19 cellular contexts compared by ENCODE assay signal in genomic region chr1:228863776-228864175, GRCh38.
DNase-seq lines count a peak whose midpoint lies in the region; ATAC-seq and TF ChIP-seq lines count a peak whose summit lies in the region.
"Had no signal": no experiment of that assay in that cellular context is flagged by ENCODE, and none has a peak within 500 bp of the region (broad histone marks: within the 10 kb centered on the region; RNA-seq: fewer than 3 reads in every experiment).

No MANE protein-coding gene starts in this region.

- WGBS in ovary, 3 donors = 84 to 90% (median 86%) methylated on average over 7 of the region's 7 CpGs
- WGBS in adrenal gland, 4 donors = 81 to 94% (median 88%) methylated on average over 7 of the region's 7 CpGs

- no peak overlapping the region for H3K4me3 ChIP-seq in BLaER1 treated with 17β-estradiol and CSF1 and Interleukin-3, amounts not matched to agents 10 nM and 100 nM
- H3K4me3 ChIP-seq in DND-41 (ENCODE audit: low read depth in 1 of 2, low read length in 2 of 2) (no peak overlapping the region), ovary (no peak overlapping the region), adrenal gland (no peak overlapping the region)
- H3K4me3 ChIP-seq in naive thymus-derived CD4-positive, alpha-beta T cell (ENCODE audit: low read length) = no peak overlapping the region
- H3K4me3 ChIP-seq: pancreas, sigmoid colon, thyroid gland had no signal

- H2AFZ ChIP-seq in DND-41 (ENCODE audit: low read depth, low read length) = no peak overlapping the region

- peak overlapping the region in 4 of 11 experiments; percentile 10 to 35 (median 24); a peak in 5 of 22 replicates for H3K27ac ChIP-seq in BLaER1 treated with 17β-estradiol and CSF1 and Interleukin-3, amounts not matched to agents 10 nM and 100 nM
- no peak overlapping the region for H3K27ac ChIP-seq in DND-41 (ENCODE audit: low read length)
- H3K27ac ChIP-seq in naive thymus-derived CD4-positive, alpha-beta T cell (ENCODE audit: low read depth, low read length) = no peak overlapping the region
- no peak overlapping the region for H3K27ac ChIP-seq in ovary
- no peak overlapping the region for H3K27ac ChIP-seq in adrenal gland
- H3K27ac ChIP-seq: sigmoid colon, thyroid gland had no signal

- H3K27me3 Mint-ChIP-seq in activated naive CD8-positive, alpha-beta T cell treated with anti-CD3 and anti-CD28 coated beads, Interleukin-2, amount 10 ng/mL, durations not matched to agents 7 days and 5 days = peaks cover 2% of the 10 kb centered on the region
- peaks cover 0 to 11% (median 0%) of the 10 kb centered on the region in 5 donors for H3K27me3 Mint-ChIP-seq in naive thymus-derived CD4-positive, alpha-beta T cell

- H3K9me3 ChIP-seq in BLaER1 treated with 17β-estradiol and CSF1 and Interleukin-3, amounts not matched to agents 10 nM and 100 nM (replicated peaks in 1 of 11) = no peaks in the 10 kb centered on the region
- no peaks in the 10 kb centered on the region for H3K9me3 ChIP-seq in DND-41 (ENCODE audit: insufficient read depth, low read length, severe bottlenecking)
- H3K9me3 ChIP-seq in naive thymus-derived CD4-positive, alpha-beta T cell (ENCODE audit: control insufficient read depth in 2 of 3, low read length in 3 of 3) = no peaks in the 10 kb centered on the region
- H3K9me3 ChIP-seq in ovary = no peaks in the 10 kb centered on the region
- H3K9me3 ChIP-seq in adrenal gland (replicated peaks in 1 of 3) = no peaks in the 10 kb centered on the region
- H3K9me3 ChIP-seq: pancreas, sigmoid colon, thyroid gland had no signal

- peaks cover 27% of the 10 kb centered on the region for H3K4me1 Mint-ChIP-seq in activated naive CD8-positive, alpha-beta T cell treated with anti-CD3 and anti-CD28 coated beads, Interleukin-2, amount 10 ng/mL, durations not matched to agents 7 days and 5 days
- H3K4me1 Mint-ChIP-seq in naive thymus-derived CD4-positive, alpha-beta T cell = peaks cover 22 to 55% (median 42%) of the 10 kb centered on the region in 7 donors

- H3K4me2 ChIP-seq in BLaER1 treated with 17β-estradiol and CSF1 and Interleukin-3, amounts not matched to agents 10 nM and 100 nM = peak overlapping the region; percentile 42 to 76 (median 60)
- no peak overlapping the region for H3K4me2 ChIP-seq in DND-41 (ENCODE audit: insufficient read depth, low read length)

- peak overlapping the region; percentile 18 for H3K4me3 Mint-ChIP-seq in activated naive CD8-positive, alpha-beta T cell treated with anti-CD3 and anti-CD28 coated beads, Interleukin-2, amount 10 ng/mL, durations not matched to agents 7 days and 5 days
- H3K4me3 Mint-ChIP-seq in naive thymus-derived CD4-positive, alpha-beta T cell = peak overlapping the region in 9 of 10 donors; percentile 35 to 80 (median 57)
- H3K4me3 Mint-ChIP-seq: activated CD4-positive, alpha-beta T cell treated with anti-CD3 and anti-CD28 coated beads for 36 hours; stimulated activated naive B cell treated with anti-CD40 and anti-IgM and Interleukin-4, amounts not matched to agents 10 μg/mL and 1 μg/mL and 100 μg/mL, for 72 hours had no signal

- no peaks in the 10 kb centered on the region for H3K36me3 ChIP-seq in BLaER1 treated with 17β-estradiol and CSF1 and Interleukin-3, amounts not matched to agents 10 nM and 100 nM
- H3K36me3 ChIP-seq in DND-41 (ENCODE audit: insufficient read depth, low read length) (no peaks in the 10 kb centered on the region), ovary (no peaks in the 10 kb centered on the region), adrenal gland (replicated peaks in 1 of 2) (no peaks in the 10 kb centered on the region)
- no peaks in the 10 kb centered on the region for H3K36me3 ChIP-seq in naive thymus-derived CD4-positive, alpha-beta T cell (ENCODE audit: control insufficient read depth in 2 of 3, insufficient read depth in 3 of 3, low read length in 3 of 3)
- H3K36me3 ChIP-seq: pancreas, sigmoid colon, thyroid gland had no signal

- TF ChIP-seq POLR2A in ovary (IDR thresholded peaks at IDR 0.05) (no peak), adrenal gland (IDR thresholded peaks at IDR 0.05) (no peak)

- H3K27me3 ChIP-seq in BLaER1 treated with 17β-estradiol and CSF1 and Interleukin-3, amounts not matched to agents 10 nM and 100 nM = no peaks in the 10 kb centered on the region
- H3K27me3 ChIP-seq in DND-41 (ENCODE audit: insufficient read depth, low read length, poor library complexity) (peaks cover 10% of the 10 kb centered on the region), ovary (no peaks in the 10 kb centered on the region), adrenal gland (no peaks in the 10 kb centered on the region)
- no peaks in the 10 kb centered on the region for H3K27me3 ChIP-seq in naive thymus-derived CD4-positive, alpha-beta T cell (ENCODE audit: control insufficient read depth in 2 of 2, insufficient read depth in 2 of 2, low read length in 2 of 2)
- H3K27me3 ChIP-seq: pancreas, sigmoid colon, thyroid gland had no signal

- ATAC-seq in DND-41 (ENCODE audit: insufficient read depth, low read depth) = 0 out of 3 replicates have a peak, but pooled peaks have one; percentile 10
- peak; percentile 10 for ATAC-seq in activated naive CD8-positive, alpha-beta T cell treated with anti-CD3 and anti-CD28 coated beads, Interleukin-2, amount 10 ng/mL, durations not matched to agents 7 days and 5 days (ENCODE audit: low read depth)
- ATAC-seq in naive thymus-derived CD4-positive, alpha-beta T cell = no peak
- no peak for ATAC-seq in GM19023 (IDR thresholded peaks at IDR 0.05; ENCODE audit: unreplicated experiment)
- no peak for ATAC-seq in GM21528 (IDR thresholded peaks at IDR 0.05; ENCODE audit: low FRiP score, unreplicated experiment)
- ATAC-seq: activated CD4-positive, alpha-beta T cell treated with anti-CD3 and anti-CD28 coated beads for 36 hours; stimulated activated naive B cell treated with anti-CD40 and anti-IgM and Interleukin-4, amounts not matched to agents 10 μg/mL and 1 μg/mL and 100 μg/mL, for 72 hours had no signal

- POLR2A ChIA-PET in activated naive CD8-positive, alpha-beta T cell treated with anti-CD3 and anti-CD28 coated beads, Interleukin-2, amount 10 ng/mL, durations not matched to agents 7 days and 5 days (lab: Charles Lee) = interaction anchor here (0.7 kb wide), 1 partner anchor 91 kb away, joined by 4 read pairs; no protein-coding TSS in a partner anchor
- POLR2A ChIA-PET in naive thymus-derived CD4-positive, alpha-beta T cell (lab: Charles Lee) = interaction anchor here (0.6 kb wide), 1 partner anchor 93 kb away, joined by 5 read pairs; no protein-coding TSS in a partner anchor

- no peaks in the 10 kb centered on the region for H4K20me1 ChIP-seq in BLaER1 treated with 17β-estradiol and CSF1 and Interleukin-3, amounts not matched to agents 10 nM and 100 nM
- no peaks in the 10 kb centered on the region for H4K20me1 ChIP-seq in DND-41 (ENCODE audit: insufficient read depth, low read length)

- no peak for DNase-seq in DND-41
- DNase-seq in activated naive CD8-positive, alpha-beta T cell treated with anti-CD3 and anti-CD28 coated beads, Interleukin-2, amount 10 ng/mL, durations not matched to agents 7 days and 5 days = no peak
- no peak for DNase-seq in naive thymus-derived CD4-positive, alpha-beta T cell
- DNase-seq in ovary = no peak
- no peak for DNase-seq in adrenal gland
- DNase-seq: activated CD4-positive, alpha-beta T cell treated with anti-CD3 and anti-CD28 coated beads for 36 hours; activated CD8-positive, alpha-beta memory T cell treated with anti-CD3 and anti-CD28 coated beads, Interleukin-2, amount 50 U/mL, for 4 hours; activated gamma-delta T cell treated with Interleukin-2 at 50 U/mL for 16 hours; GOT3; NCI-H1417; NCI-H2171; NCI-H526 treated with DMSO at 0.1 percent for 48 hours; pancreas; sigmoid colon; stimulated activated naive B cell treated with anti-CD40 and anti-IgM and Interleukin-4, amounts not matched to agents 10 μg/mL and 1 μg/mL and 100 μg/mL, for 72 hours; thyroid gland had no signal

- intact Hi-C loops in naive thymus-derived CD4-positive, alpha-beta T cell (cut with micrococcal nuclease) = loop anchor here in 1 of 2 donors (5.0 to 10.0 kb wide), 3 partner anchors 126 to 361 kb away; partner anchors contain the start of gene RHOU
- intact Hi-C loops in ovary (cut with DNase I) (no loop called here), adrenal gland (cut with DNase I) (no loop called here)

- H3K9ac ChIP-seq in BLaER1 treated with 17β-estradiol and CSF1 and Interleukin-3, amounts not matched to agents 10 nM and 100 nM = 0 out of 22 replicates have a peak overlapping the region, but pooled peaks of 1 of the 11 experiments have one; percentile 9
- H3K9ac ChIP-seq in DND-41 (ENCODE audit: low read depth, low read length) = no peak overlapping the region

- no peaks in the 10 kb centered on the region for H3K9me3 Mint-ChIP-seq in activated naive CD8-positive, alpha-beta T cell treated with anti-CD3 and anti-CD28 coated beads, Interleukin-2, amount 10 ng/mL, durations not matched to agents 7 days and 5 days
- peaks cover 0 to 1% (median 0%) of the 10 kb centered on the region in 11 donors for H3K9me3 Mint-ChIP-seq in naive thymus-derived CD4-positive, alpha-beta T cell
- H3K9me3 Mint-ChIP-seq: stimulated activated naive B cell treated with anti-CD40 and anti-IgM and Interleukin-4, amounts not matched to agents 10 μg/mL and 1 μg/mL and 100 μg/mL, for 72 hours had no signal

- peaks cover 2% of the 10 kb centered on the region for H3K36me3 Mint-ChIP-seq in activated naive CD8-positive, alpha-beta T cell treated with anti-CD3 and anti-CD28 coated beads, Interleukin-2, amount 10 ng/mL, durations not matched to agents 7 days and 5 days
- no peaks in the 10 kb centered on the region for H3K36me3 Mint-ChIP-seq in naive thymus-derived CD4-positive, alpha-beta T cell
- H3K36me3 Mint-ChIP-seq: stimulated activated naive B cell treated with anti-CD40 and anti-IgM and Interleukin-4, amounts not matched to agents 10 μg/mL and 1 μg/mL and 100 μg/mL, for 72 hours had no signal

- CTCF ChIA-PET in naive thymus-derived CD4-positive, alpha-beta T cell (lab: Charles Lee) = interaction anchor here (1.0 kb wide), 1 partner anchor 129 kb away, joined by 6 read pairs; the partner anchor contains the start of gene RHOU

- no peaks in the 10 kb centered on the region for H3K79me2 ChIP-seq in DND-41 (ENCODE audit: insufficient read depth, low read length)

- peaks cover 45 to 72% (median 57%) of the 10 kb centered on the region in 10 experiments for H3K4me1 ChIP-seq in BLaER1 treated with 17β-estradiol and CSF1 and Interleukin-3, amounts not matched to agents 10 nM and 100 nM
- peaks cover 9% of the 10 kb centered on the region; the same call in 1 of the 2 replicates for H3K4me1 ChIP-seq in DND-41 (ENCODE audit: insufficient read depth, low read length)
- peaks cover 0 to 18% of the 10 kb centered on the region in 2 donors for H3K4me1 ChIP-seq in naive thymus-derived CD4-positive, alpha-beta T cell (ENCODE audit: control insufficient read depth in 2 of 2, insufficient read depth in 2 of 2, low read length in 2 of 2)
- no peaks in the 10 kb centered on the region for H3K4me1 ChIP-seq in ovary (ENCODE audit: insufficient read depth)
- peaks cover 0 to 5% of the 10 kb centered on the region in 2 donors for H3K4me1 ChIP-seq in adrenal gland (replicated peaks in 1 of 2)

- TF ChIP-seq EP300 in ovary (IDR thresholded peaks at IDR 0.05) = no peak

- peak overlapping the region; percentile 79 for H3K27ac Mint-ChIP-seq in activated naive CD8-positive, alpha-beta T cell treated with anti-CD3 and anti-CD28 coated beads, Interleukin-2, amount 10 ng/mL, durations not matched to agents 7 days and 5 days
- peak overlapping the region; percentile 43 to 92 (median 79) for H3K27ac Mint-ChIP-seq in naive thymus-derived CD4-positive, alpha-beta T cell
- H3K27ac Mint-ChIP-seq: stimulated activated naive B cell treated with anti-CD40 and anti-IgM and Interleukin-4, amounts not matched to agents 10 μg/mL and 1 μg/mL and 100 μg/mL, for 72 hours had no signal

- no peak for TF ChIP-seq CTCF in DND-41 (IDR thresholded peaks at IDR 0.05; ENCODE audit: borderline replicate concordance, extremely low read depth, low read length, poor library complexity, severe bottlenecking)
- TF ChIP-seq CTCF in ovary (IDR thresholded peaks at IDR 0.05) = no peak
- TF ChIP-seq CTCF in adrenal gland (IDR thresholded peaks at IDR 0.05) = no peak

Comparison
In these comparisons a context has a peak if more than half of its experiments do, and no peak if none do; other contexts are left out.
1. ATAC-seq: peak in DND-41 (single experiment) and activated naive CD8-positive, alpha-beta T cell treated with anti-CD3 and anti-CD28 coated beads, Interleukin-2, amount 10 ng/mL, durations not matched to agents 7 days and 5 days (single experiment); none in naive thymus-derived CD4-positive, alpha-beta T cell (single experiment), GM19023 (single experiment) and GM21528 (single experiment).